Comparison of ENCODE assay signal across 8 cellular contexts in genomic region chr9:6354072-6354686, GRCh38. TPM values are rescaled to one million over a fixed set of nuclear protein-coding genes. Genes with fewer than 3 reads are reported as not detected.
DNase-seq lines count a peak whose midpoint lies in the region; ATAC-seq, FAIRE-seq and TF ChIP-seq lines count a peak whose summit lies in the region.

No MANE protein-coding gene starts in this region.

- peaks cover 8% of the 10 kb centered on the region for H3K27me3 Mint-ChIP-seq in activated T-cell treated with anti-CD3 and anti-CD28 coated beads, Interleukin-2, amount 50 U/mL, for 4 hours (ENCODE audit: low read depth)

- H3K36me3 Mint-ChIP-seq in activated T-cell treated with anti-CD3 and anti-CD28 coated beads, Interleukin-2, amount 50 U/mL, for 4 hours (ENCODE audit: insufficient read depth) = no peaks in the 10 kb centered on the region

- H3K9me3 Mint-ChIP-seq in activated T-cell treated with anti-CD3 and anti-CD28 coated beads, Interleukin-2, amount 50 U/mL, for 4 hours = no peaks in the 10 kb centered on the region

- peaks cover 3% of the 10 kb centered on the region for H3K4me1 Mint-ChIP-seq in activated T-cell treated with anti-CD3 and anti-CD28 coated beads, Interleukin-2, amount 50 U/mL, for 4 hours (ENCODE audit: low read depth)

- DNase-seq in D721Med (ENCODE audit: insufficient read length, low spot score) (peak; percentile 43), NCI-H510A (lab: John Stamatoyannopoulos, UW) (peak; percentile 16), globus pallidus (ENCODE audit: low spot score) (peak; percentile 68), pons (ENCODE audit: low spot score) (peak; percentile 79), NK-92 (lab: John Stamatoyannopoulos, UW; ENCODE audit: unreplicated experiment) (no peak)
- no peak for DNase-seq in activated T-cell treated with anti-CD3 and anti-CD28 coated beads, Interleukin-2, amount 50 U/mL, for 4 hours

- ATAC-seq in GM19035 (IDR thresholded peaks at IDR 0.05; ENCODE audit: unreplicated experiment) (peak; percentile 90), HG03175 (IDR thresholded peaks at IDR 0.05; ENCODE audit: unreplicated experiment) (peak; percentile 83)
- ATAC-seq in activated T-cell treated with anti-CD3 and anti-CD28 coated beads, Interleukin-2, amount 50 U/mL, for 4 hours = peak; percentile 83 to 86

- peak; percentile 79 for FAIRE-seq in D721Med (lab: Jason Lieb, UNC)

- TF ChIP-seq CTCF in D721Med (IDR thresholded peaks at IDR 0.05; ENCODE audit: insufficient read depth, missing control alignments) = peak; percentile 87

- no peak overlapping the region for H3K4me3 Mint-ChIP-seq in activated T-cell treated with anti-CD3 and anti-CD28 coated beads, Interleukin-2, amount 50 U/mL, for 4 hours

RNA-seq across cellular contexts. Expression of gene TPD52L3, which starts 26.0 kb away (rescaled TPM):
- total RNA-seq in activated T-cell treated with anti-CD3 and anti-CD28 coated beads, Interleukin-2, amount 50 U/mL, for 4 hours = not detected

RNA-seq across cellular contexts. Expression of gene UHRF2, which starts 58.8 kb away (rescaled TPM):
- total RNA-seq in activated T-cell treated with anti-CD3 and anti-CD28 coated beads, Interleukin-2, amount 50 U/mL, for 4 hours = 10 to 100 TPM; 34.9 to 38.0 (median 35.6) TPM

Comparison
In these comparisons a context has a peak if more than half of its experiments do, and no peak if none do; other contexts are left out.
1. DNase-seq: peak in D721Med (single experiment), NCI-H510A (single experiment), globus pallidus (single experiment) and pons (single experiment); none in activated T-cell treated with anti-CD3 and anti-CD28 coated beads, Interleukin-2, amount 50 U/mL, for 4 hours (single experiment) and NK-92 (single experiment).
2. Peak in every context shown above with its lines, with median percentiles within 50 percentile points of each other: ATAC-seq.